In genomic region chr9:120875954-120876841, GRCh38 we compare ENCODE assay signal across 8 cellular contexts. TPM values are rescaled to one million over a fixed set of nuclear protein-coding genes. Genes with fewer than 3 reads are reported as not detected.
DNase-seq lines count a peak whose midpoint lies in the region; ATAC-seq and TF ChIP-seq lines count a peak whose summit lies in the region.

No MANE protein-coding gene starts in this region.

- H3K9me2 ChIP-seq in hepatocyte (replicated peaks; ENCODE audit: insufficient read depth): no peaks in the 10 kb centered on the region

- H3K4me1 Mint-ChIP-seq in T-helper 17 cell: peaks cover 68% of the 10 kb centered on the region

- H3K79me2 ChIP-seq in hepatocyte: no peaks in the 10 kb centered on the region

- peaks cover 16% of the 10 kb centered on the region for H3K36me3 Mint-ChIP-seq in T-helper 17 cell (ENCODE audit: low read depth)

- TF ChIP-seq CTCF in GM12875 (IDR thresholded peaks at IDR 0.05; ENCODE audit: borderline replicate concordance, insufficient read depth, low read depth, low read length): 0 out of 2 replicates have a peak, but pooled peaks have one; percentile 3
- no peak for TF ChIP-seq CTCF in ascending aorta (IDR thresholded peaks at IDR 0.05)
- no peak for TF ChIP-seq CTCF in hepatocyte (IDR thresholded peaks at IDR 0.05; ENCODE audit: poor library complexity)

- H4K20me1 ChIP-seq in hepatocyte (ENCODE audit: insufficient read depth, poor library complexity, severe bottlenecking): no peaks in the 10 kb centered on the region

- peak overlapping the region; percentile 95 for H3K27ac Mint-ChIP-seq in T-helper 17 cell

- H3K27ac ChIP-seq in ascending aorta (peak overlapping the region; percentile 96 to 99), hepatocyte (peak overlapping the region; percentile 99)

- no peaks in the 10 kb centered on the region for H3K27me3 Mint-ChIP-seq in T-helper 17 cell

- DNase-seq in NCI-H128 (lab: John Stamatoyannopoulos, UW; ENCODE audit: unreplicated experiment) (peak; percentile 46), T-helper 17 cell (peak; percentile 44 to 80 (median 73)), ascending aorta (ENCODE audit: low spot score in 2 of 2) (peak; percentile 73 to 96), hepatocyte (ENCODE audit: low spot score) (peak; percentile 90), retina (peak; percentile 74), cortex of kidney (lab: John Stamatoyannopoulos, UW) (no peak)

- ATAC-seq in HG02759 (IDR thresholded peaks at IDR 0.05; ENCODE audit: unreplicated experiment): peak; percentile 68
- ATAC-seq in T-helper 17 cell: peak; percentile 45

- peak overlapping the region; percentile 99 for H3K4me2 ChIP-seq in hepatocyte

- peaks cover 4 to 11% of the 10 kb centered on the region in 2 donors for H3K4me1 ChIP-seq in ascending aorta
- peaks cover 50% of the 10 kb centered on the region for H3K4me1 ChIP-seq in hepatocyte (ENCODE audit: insufficient read depth)

- H3K36me3 ChIP-seq in ascending aorta: peaks cover 17 to 22% of the 10 kb centered on the region in 2 donors
- H3K36me3 ChIP-seq in hepatocyte (replicated peaks; ENCODE audit: insufficient read depth, low read depth): no peaks in the 10 kb centered on the region

- 5% methylated on average over 47 of the region's 65 CpGs for WGBS in hepatocyte (ENCODE audit: low lambda C conversion rate, missing lambda C conversion rate)

- intact Hi-C loops in ascending aorta (cut with DNase I): loop anchor here (1.0 to 5.0 kb wide), 2 partner anchors 18 to 41 kb away; no protein-coding TSS in a partner anchor

- H2AFZ ChIP-seq in hepatocyte: peak overlapping the region; percentile 94

- H3K27me3 ChIP-seq in ascending aorta: no peaks in the 10 kb centered on the region
- no peaks in the 10 kb centered on the region for H3K27me3 ChIP-seq in hepatocyte

- H3K9me3 ChIP-seq in T-helper 17 cell (ENCODE audit: control insufficient read depth, low read length, poor library complexity, severe bottlenecking) (no peaks in the 10 kb centered on the region), ascending aorta (no peaks in the 10 kb centered on the region), hepatocyte (ENCODE audit: low read depth) (no peaks in the 10 kb centered on the region)

- peak overlapping the region; percentile 85 for H3K4me3 ChIP-seq in GM12875 (ENCODE audit: low read depth, low read length)
- H3K4me3 ChIP-seq in ascending aorta: peak overlapping the region; percentile 80 to 91
- peak overlapping the region; percentile 96 for H3K4me3 ChIP-seq in hepatocyte

- peak overlapping the region; percentile 89 for H3K4me3 Mint-ChIP-seq in T-helper 17 cell

RNA-seq across cellular contexts. Expression of gene PHF19, which starts 0.8 kb away (rescaled TPM):
- total RNA-seq in T-helper 17 cell (10 to 100 TPM; 69.9 to 96.9 TPM), ascending aorta (33.0 TPM), hepatocyte (33.7 and 34.8 TPM in 2 replicates)
- 25.4 and 30.9 TPM in 2 replicates for polyA plus RNA-seq in hepatocyte

RNA-seq across cellular contexts. Expression of gene PSMD5, which starts 33.5 kb away (rescaled TPM):
- total RNA-seq in T-helper 17 cell (10 to 100 TPM; 37.2 to 51.5 TPM), ascending aorta (18.2 TPM), hepatocyte (13.3 and 14.7 TPM in 2 replicates)
- 10.4 and 12.1 TPM in 2 replicates for polyA plus RNA-seq in hepatocyte

RNA-seq across cellular contexts. Expression of gene TRAF1, which starts 50.4 kb away (rescaled TPM):
- 100 to 1,000 TPM; 103 to 118 TPM for total RNA-seq in T-helper 17 cell
- total RNA-seq in ascending aorta: 16.7 TPM
- 4.0 and 5.4 TPM in 2 replicates for total RNA-seq in hepatocyte
- 2.2 and 3.3 TPM in 2 replicates for polyA plus RNA-seq in hepatocyte
